8 cellular contexts compared by ENCODE assay signal in genomic region chr5:91162534-91163381, GRCh38.
DNase-seq lines count a peak whose midpoint lies in the region; ATAC-seq lines count a peak whose summit lies in the region.

No MANE protein-coding gene starts in this region.

- peak overlapping the region; percentile 61 for H3K27ac Mint-ChIP-seq in effector memory CD8-positive, alpha-beta T cell
- H3K27ac Mint-ChIP-seq in stimulated activated effector memory CD8-positive, alpha-beta T cell treated with anti-CD3 and anti-CD28 coated beads, Interleukin-12 subunit alpha, Interleukin-12 subunit beta, amount 100 ng/mL, for 72 hours, result peak overlapping the region; percentile 5

- peaks cover 10 to 14% of the 10 kb centered on the region in 2 donors for H3K4me1 Mint-ChIP-seq in effector memory CD8-positive, alpha-beta T cell (ENCODE audit: low read depth in 2 of 2)
- peaks cover 21% of the 10 kb centered on the region for H3K4me1 Mint-ChIP-seq in stimulated activated effector memory CD8-positive, alpha-beta T cell treated with anti-CD3 and anti-CD28 coated beads, Interleukin-12 subunit alpha, Interleukin-12 subunit beta, amount 100 ng/mL, for 72 hours

- no peaks in the 10 kb centered on the region for H3K27me3 Mint-ChIP-seq in effector memory CD8-positive, alpha-beta T cell

- in situ Hi-C loops in KBM-7 (cut with MboI; ENCODE audit: low pct_unique_long_range_greater_than_20kb, low sequenced_read_pairs), result no loop called here

- DNase-seq in DMS53 (lab: John Stamatoyannopoulos, UW) (peak; percentile 97), KBM-7 (peak; percentile 71), myocyte (ENCODE audit: low read depth) (peak; percentile 91), NCI-H2227 (lab: John Stamatoyannopoulos, UW; ENCODE audit: unreplicated experiment) (no peak)
- peak; percentile 24 to 43 for DNase-seq in activated CD4-positive, alpha-beta T cell treated with anti-CD3 and anti-CD28 coated beads for 4 hours
- peak; percentile 7 to 31 (median 17) for DNase-seq in effector memory CD8-positive, alpha-beta T cell
- peak; percentile 24 to 76 for DNase-seq in stimulated activated effector memory CD8-positive, alpha-beta T cell treated with anti-CD3 and anti-CD28 coated beads, Interleukin-12 subunit alpha, Interleukin-12 subunit beta, amount 100 ng/mL, for 72 hours (ENCODE audit: low spot score in 2 of 2)

- no peaks in the 10 kb centered on the region for H3K9me3 Mint-ChIP-seq in effector memory CD8-positive, alpha-beta T cell
- H3K9me3 Mint-ChIP-seq in stimulated activated effector memory CD8-positive, alpha-beta T cell treated with anti-CD3 and anti-CD28 coated beads, Interleukin-12 subunit alpha, Interleukin-12 subunit beta, amount 100 ng/mL, for 72 hours, result no peaks in the 10 kb centered on the region

- H3K36me3 Mint-ChIP-seq in effector memory CD8-positive, alpha-beta T cell (ENCODE audit: insufficient read depth), result no peaks in the 10 kb centered on the region
- H3K36me3 Mint-ChIP-seq in stimulated activated effector memory CD8-positive, alpha-beta T cell treated with anti-CD3 and anti-CD28 coated beads, Interleukin-12 subunit alpha, Interleukin-12 subunit beta, amount 100 ng/mL, for 72 hours, result peaks cover 5% of the 10 kb centered on the region

- H3K4me3 Mint-ChIP-seq in effector memory CD8-positive, alpha-beta T cell, result peak overlapping the region in 1 of 2 donors; percentile 0
- H3K4me3 Mint-ChIP-seq in stimulated activated effector memory CD8-positive, alpha-beta T cell treated with anti-CD3 and anti-CD28 coated beads, Interleukin-12 subunit alpha, Interleukin-12 subunit beta, amount 100 ng/mL, for 72 hours, result peak overlapping the region; percentile 20

- ATAC-seq in GM21619 (IDR thresholded peaks at IDR 0.05; ENCODE audit: unreplicated experiment), result peak; percentile 99
- peak; percentile 98 for ATAC-seq in effector memory CD8-positive, alpha-beta T cell (replicated peaks)
- peak; percentile 100 for ATAC-seq in stimulated activated effector memory CD8-positive, alpha-beta T cell treated with anti-CD3 and anti-CD28 coated beads, Interleukin-12 subunit alpha, Interleukin-12 subunit beta, amount 100 ng/mL, for 72 hours
